ENCODE assay signal across 8 cellular contexts in genomic region chr3:157159037-157159761, GRCh38. TPM values are rescaled to one million over a fixed set of nuclear protein-coding genes. Genes with fewer than 3 reads are reported as not detected.
A peak's percentile ranks its signal among the peaks of the same experiment; 100 is the strongest.
DNase-seq lines count a peak whose midpoint lies in the region; ATAC-seq and TF ChIP-seq lines count a peak whose summit lies in the region.

No MANE protein-coding gene starts in this region.

- 0 to 2% (median 1%) methylated on average over 26 to 46 of the region's 46 CpGs for WGBS in adrenal gland, 4 donors
- 0 to 1% methylated on average over 46 of the region's 46 CpGs for WGBS in sigmoid colon, 2 donors

- H3K27ac ChIP-seq in GM23338 (ENCODE audit: low read depth) (peak overlapping the region; percentile 98), adrenal gland (peak overlapping the region; percentile 97 to 100 (median 100)), sigmoid colon (peak overlapping the region; percentile 96 to 100 (median 100))

- no peak for TF ChIP-seq EP300 in sigmoid colon (IDR thresholded peaks at IDR 0.05)

- H3K79me2 ChIP-seq in GM23338 (replicated peaks; ENCODE audit: insufficient read depth) = peaks cover 63% of the 10 kb centered on the region

- no peaks in the 10 kb centered on the region for H3K9me2 ChIP-seq in GM23338 (ENCODE audit: insufficient read depth)

- H3K4me1 Mint-ChIP-seq in GM23338 = peaks cover 40% of the 10 kb centered on the region
- H3K4me1 Mint-ChIP-seq in T-helper 1 cell treated with Interleukin-12 subunit alpha and Interleukin-12 subunit beta and Interleukin-4 antibody, amounts not matched to agents 30 μg/mL and 1 μg/mL, for 36 hours (ENCODE audit: low read depth) = peaks cover 57% of the 10 kb centered on the region

- H4K20me1 ChIP-seq in GM23338 (replicated peaks; ENCODE audit: insufficient read depth) = peaks cover 43% of the 10 kb centered on the region

- TF ChIP-seq CTCF in GM23338 (conservative IDR thresholded peaks at IDR 0.05; ENCODE audit: low read depth in 2 of 2) = peak; percentile 25 to 28; a peak in 3 of 4 replicates
- peak in 2 of 6 experiments; percentile 3 to 23 for TF ChIP-seq CTCF in adrenal gland (IDR thresholded peaks at IDR 0.05)
- TF ChIP-seq CTCF in sigmoid colon (IDR thresholded peaks at IDR 0.05) = no peak

- no peaks in the 10 kb centered on the region for H3K9me3 ChIP-seq in adrenal gland (replicated peaks in 1 of 3)
- H3K9me3 ChIP-seq in sigmoid colon = no peaks in the 10 kb centered on the region

- H3K4me1 ChIP-seq in GM23338 (ENCODE audit: insufficient read depth) (peaks cover 34% of the 10 kb centered on the region), adrenal gland (replicated peaks in 1 of 2) (peaks cover 43 to 57% of the 10 kb centered on the region in 2 donors), sigmoid colon (peaks cover 4 to 58% (median 56%) of the 10 kb centered on the region in 4 donors)

- H3K36me3 ChIP-seq in GM23338 (ENCODE audit: insufficient read depth) (peaks cover 45% of the 10 kb centered on the region), adrenal gland (replicated peaks in 1 of 2) (peaks cover 0 to 43% of the 10 kb centered on the region in 2 donors), sigmoid colon (peaks cover 9 to 45% (median 16%) of the 10 kb centered on the region in 4 donors)

- ATAC-seq in GM23338 = peak; percentile 68

- no peak overlapping the region for H2AFZ ChIP-seq in GM23338

- H3K9me3 Mint-ChIP-seq in GM23338 = no peaks in the 10 kb centered on the region
- H3K9me3 Mint-ChIP-seq in T-helper 1 cell treated with Interleukin-12 subunit alpha and Interleukin-12 subunit beta and Interleukin-4 antibody, amounts not matched to agents 30 μg/mL and 1 μg/mL, for 36 hours = no peaks in the 10 kb centered on the region

- peak overlapping the region; percentile 92 for H3K4me2 ChIP-seq in GM23338

- H3K36me3 Mint-ChIP-seq in GM23338 (ENCODE audit: low read depth) = peaks cover 55% of the 10 kb centered on the region
- peaks cover 55% of the 10 kb centered on the region for H3K36me3 Mint-ChIP-seq in T-helper 1 cell treated with Interleukin-12 subunit alpha and Interleukin-12 subunit beta and Interleukin-4 antibody, amounts not matched to agents 30 μg/mL and 1 μg/mL, for 36 hours (ENCODE audit: low read depth)

- peak overlapping the region; percentile 71 for H3K4me3 ChIP-seq in GM23338
- H3K4me3 ChIP-seq in adrenal gland = peak overlapping the region; percentile 87 to 99 (median 94)
- H3K4me3 ChIP-seq in sigmoid colon = peak overlapping the region; percentile 78 to 99 (median 88)

- in situ Hi-C loops in G401 (cut with HindIII; ENCODE audit: low sequenced_read_pairs) = no loop called here

- DNase-seq in G401 (ENCODE audit: low spot score) = peak; percentile 32
- peak; percentile 82 for DNase-seq in GM23338 (ENCODE audit: low spot score)
- DNase-seq in M059J (ENCODE audit: low read depth) = peak; percentile 72
- peak; percentile 55 to 77 (median 64) for DNase-seq in adrenal gland
- peak; percentile 26 for DNase-seq in hepatic stellate cell (ENCODE audit: low spot score)
- DNase-seq in sigmoid colon = peak; percentile 82
- DNase-seq in mesenteric fat pad (ENCODE audit: low spot score) = no peak

- peaks cover 12% of the 10 kb centered on the region for H3K27me3 Mint-ChIP-seq in GM23338 (ENCODE audit: insufficient read depth, low read depth, poor library complexity)
- H3K27me3 Mint-ChIP-seq in T-helper 1 cell treated with Interleukin-12 subunit alpha and Interleukin-12 subunit beta and Interleukin-4 antibody, amounts not matched to agents 30 μg/mL and 1 μg/mL, for 36 hours (ENCODE audit: low read depth) = no peaks in the 10 kb centered on the region

- H3K4me3 Mint-ChIP-seq in GM23338 = peak overlapping the region; percentile 99
- peak overlapping the region; percentile 92 for H3K4me3 Mint-ChIP-seq in T-helper 1 cell treated with Interleukin-12 subunit alpha and Interleukin-12 subunit beta and Interleukin-4 antibody, amounts not matched to agents 30 μg/mL and 1 μg/mL, for 36 hours

- no peaks in the 10 kb centered on the region for H3F3A ChIP-seq in GM23338 (replicated peaks; ENCODE audit: low read depth)

- intact Hi-C loops in adrenal gland (cut with DNase I) (no loop called here), sigmoid colon (cut with DNase I) (loop anchor here (10.0 kb wide), 1 partner anchor 1304 kb away; the partner anchor contains the start of gene SLC33A1)

- peak overlapping the region; percentile 98 for H3K27ac Mint-ChIP-seq in GM23338
- H3K27ac Mint-ChIP-seq in T-helper 1 cell treated with Interleukin-12 subunit alpha and Interleukin-12 subunit beta and Interleukin-4 antibody, amounts not matched to agents 30 μg/mL and 1 μg/mL, for 36 hours = peak overlapping the region; percentile 87

- no peaks in the 10 kb centered on the region for H3K27me3 ChIP-seq in GM23338 (ENCODE audit: insufficient read depth)
- no peaks in the 10 kb centered on the region for H3K27me3 ChIP-seq in adrenal gland
- no peaks in the 10 kb centered on the region for H3K27me3 ChIP-seq in sigmoid colon

- TF ChIP-seq POLR2A in adrenal gland (IDR thresholded peaks at IDR 0.05) (peak in 1 of 2 donors; percentile 4), sigmoid colon (IDR thresholded peaks at IDR 0.05) (no peak)

TF ChIP-seq in GM23338, 12 proteins besides CTCF, POLR2A, EP300 and RAD21 (continues in another document):
- TF ChIP-seq, protein P1, sequence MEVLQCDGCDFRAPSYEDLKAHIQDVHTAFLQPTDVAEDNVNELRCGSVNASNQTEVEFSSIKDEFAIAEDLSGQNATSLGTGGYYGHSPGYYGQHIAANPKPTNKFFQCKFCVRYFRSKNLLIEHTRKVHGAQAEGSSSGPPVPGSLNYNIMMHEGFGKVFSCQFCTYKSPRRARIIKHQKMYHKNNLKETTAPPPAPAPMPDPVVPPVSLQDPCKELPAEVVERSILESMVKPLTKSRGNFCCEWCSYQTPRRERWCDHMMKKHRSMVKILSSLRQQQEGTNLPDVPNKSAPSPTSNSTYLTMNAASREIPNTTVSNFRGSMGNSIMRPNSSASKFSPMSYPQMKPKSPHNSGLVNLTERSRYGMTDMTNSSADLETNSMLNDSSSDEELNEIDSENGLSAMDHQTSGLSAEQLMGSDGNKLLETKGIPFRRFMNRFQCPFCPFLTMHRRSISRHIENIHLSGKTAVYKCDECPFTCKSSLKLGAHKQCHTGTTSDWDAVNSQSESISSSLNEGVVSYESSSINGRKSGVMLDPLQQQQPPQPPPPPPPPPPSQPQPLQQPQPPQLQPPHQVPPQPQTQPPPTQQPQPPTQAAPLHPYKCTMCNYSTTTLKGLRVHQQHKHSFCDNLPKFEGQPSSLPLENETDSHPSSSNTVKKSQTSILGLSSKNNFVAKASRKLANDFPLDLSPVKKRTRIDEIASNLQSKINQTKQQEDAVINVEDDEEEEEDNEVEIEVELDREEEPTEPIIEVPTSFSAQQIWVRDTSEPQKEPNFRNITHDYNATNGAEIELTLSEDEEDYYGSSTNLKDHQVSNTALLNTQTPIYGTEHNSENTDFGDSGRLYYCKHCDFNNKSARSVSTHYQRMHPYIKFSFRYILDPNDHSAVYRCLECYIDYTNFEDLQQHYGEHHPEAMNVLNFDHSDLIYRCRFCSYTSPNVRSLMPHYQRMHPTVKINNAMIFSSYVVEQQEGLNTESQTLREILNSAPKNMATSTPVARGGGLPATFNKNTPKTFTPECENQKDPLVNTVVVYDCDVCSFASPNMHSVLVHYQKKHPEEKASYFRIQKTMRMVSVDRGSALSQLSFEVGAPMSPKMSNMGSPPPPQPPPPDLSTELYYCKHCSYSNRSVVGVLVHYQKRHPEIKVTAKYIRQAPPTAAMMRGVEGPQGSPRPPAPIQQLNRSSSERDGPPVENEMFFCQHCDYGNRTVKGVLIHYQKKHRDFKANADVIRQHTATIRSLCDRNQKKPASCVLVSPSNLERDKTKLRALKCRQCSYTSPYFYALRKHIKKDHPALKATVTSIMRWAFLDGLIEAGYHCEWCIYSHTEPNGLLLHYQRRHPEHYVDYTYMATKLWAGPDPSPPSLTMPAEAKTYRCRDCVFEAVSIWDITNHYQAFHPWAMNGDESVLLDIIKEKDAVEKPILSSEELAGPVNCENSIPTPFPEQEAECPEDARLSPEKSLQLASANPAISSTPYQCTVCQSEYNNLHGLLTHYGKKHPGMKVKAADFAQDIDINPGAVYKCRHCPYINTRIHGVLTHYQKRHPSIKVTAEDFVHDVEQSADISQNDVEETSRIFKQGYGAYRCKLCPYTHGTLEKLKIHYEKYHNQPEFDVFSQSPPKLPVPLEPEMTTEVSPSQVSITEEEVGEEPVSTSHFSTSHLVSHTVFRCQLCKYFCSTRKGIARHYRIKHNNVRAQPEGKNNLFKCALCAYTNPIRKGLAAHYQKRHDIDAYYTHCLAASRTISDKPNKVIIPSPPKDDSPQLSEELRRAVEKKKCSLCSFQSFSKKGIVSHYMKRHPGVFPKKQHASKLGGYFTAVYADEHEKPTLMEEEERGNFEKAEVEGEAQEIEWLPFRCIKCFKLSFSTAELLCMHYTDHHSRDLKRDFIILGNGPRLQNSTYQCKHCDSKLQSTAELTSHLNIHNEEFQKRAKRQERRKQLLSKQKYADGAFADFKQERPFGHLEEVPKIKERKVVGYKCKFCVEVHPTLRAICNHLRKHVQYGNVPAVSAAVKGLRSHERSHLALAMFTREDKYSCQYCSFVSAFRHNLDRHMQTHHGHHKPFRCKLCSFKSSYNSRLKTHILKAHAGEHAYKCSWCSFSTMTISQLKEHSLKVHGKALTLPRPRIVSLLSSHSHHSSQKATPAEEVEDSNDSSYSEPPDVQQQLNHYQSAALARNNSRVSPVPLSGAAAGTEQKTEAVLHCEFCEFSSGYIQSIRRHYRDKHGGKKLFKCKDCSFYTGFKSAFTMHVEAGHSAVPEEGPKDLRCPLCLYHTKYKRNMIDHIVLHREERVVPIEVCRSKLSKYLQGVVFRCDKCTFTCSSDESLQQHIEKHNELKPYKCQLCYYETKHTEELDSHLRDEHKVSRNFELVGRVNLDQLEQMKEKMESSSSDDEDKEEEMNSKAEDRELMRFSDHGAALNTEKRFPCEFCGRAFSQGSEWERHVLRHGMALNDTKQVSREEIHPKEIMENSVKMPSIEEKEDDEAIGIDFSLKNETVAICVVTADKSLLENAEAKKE (CRISPR knock-in tag; IDR thresholded peaks at IDR 0.05) = no peak
- no peak for TF ChIP-seq EZH2phosphoT487 (IDR thresholded peaks at IDR 0.05; ENCODE audit: unreplicated experiment)

RNA-seq across cellular contexts. Expression of gene CCNL1, which starts 0.7 kb away (rescaled TPM):
- total RNA-seq in G401 (2014; rRNA removed; shearing (Covaris generic)) = 55.3 and 87.5 TPM in 2 replicates
- 86.9 and 134 TPM in 2 replicates for total RNA-seq in GM23338 (2014; rRNA removed; shearing (Covaris generic))
- polyA plus RNA-seq in GM23338 (2016; fragmentation: Nextera tagmentation; extraction: Ambion mirVana) (96.2 and 108 TPM in 2 replicates), adrenal gland (100 to 1,000 TPM in 1 of 3 donors, 10 to 100 TPM in 2; 67.0 to 200 (median 97.9) TPM), sigmoid colon (10 to 100 TPM; 25.2 to 67.9 (median 28.8) TPM)
- 62.9 and 66.2 TPM in 2 replicates for total RNA-seq in M059J (2014; rRNA removed; shearing (Covaris generic))
- total RNA-seq in adrenal gland (100 to 1,000 TPM in 4 of 8 donors, 10 to 100 TPM in 4; 50.1 to 223 (median 96.7) TPM), sigmoid colon (100 to 1,000 TPM; 110 to 403 (median 215) TPM), mesenteric fat pad (315 TPM)

Comparison
In these comparisons a context has a peak if more than half of its experiments do, and no peak if none do; other contexts are left out.
1. CTCF ChIP-seq: peak in GM23338 (2 of 2); none in sigmoid colon (0 of 4).
2. Peak in every context shown above with its lines, with median percentiles within 50 percentile points of each other: H3K27ac ChIP-seq and H3K4me3 ChIP-seq.